In the genomic region with DNA sequence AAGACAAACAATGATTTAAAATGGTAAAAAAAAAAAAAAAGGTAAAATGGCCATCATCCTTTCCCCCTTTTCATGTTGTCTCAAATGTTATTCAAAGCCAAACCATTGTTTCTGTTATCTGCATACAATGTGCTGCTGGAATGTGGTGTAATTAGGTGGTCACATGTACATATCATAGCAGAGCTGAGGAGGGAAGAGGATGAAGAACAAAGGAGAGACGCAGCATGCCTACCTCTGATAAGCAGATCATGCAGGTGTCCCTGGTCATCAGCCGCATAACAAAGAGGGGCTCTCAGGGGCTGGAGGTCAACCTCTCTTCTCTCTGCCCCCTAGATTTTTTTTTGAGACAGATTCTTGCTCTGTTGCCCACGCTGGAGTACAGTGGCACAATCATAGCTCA, we compare ENCODE assay signal across 26 cellular contexts.
"Had no signal": no experiment of that assay in that cellular context is flagged by ENCODE, and none has a peak within 500 bp of the region (broad histone marks: within the 10 kb centered on the region; RNA-seq: fewer than 3 reads in every experiment).

No MANE protein-coding gene starts in this region.

- H3K27ac Mint-ChIP-seq: activated CD4-positive, alpha-beta memory T cell treated with anti-CD3 and anti-CD28 coated beads for 36 hours; activated CD4-positive, alpha-beta T cell treated with anti-CD3 and anti-CD28 coated beads, Interleukin-2, amount 10 ng/mL, durations not matched to agents 7 days and 5 days; activated naive CD4-positive, alpha-beta T cell treated with anti-CD3 and anti-CD28 coated beads for 36 hours; activated naive CD8-positive, alpha-beta T cell; activated T-helper 17 cell treated with anti-CD3 and anti-CD28 coated beads, Interleukin-2, amount 50 U/mL, for 72 hours; brain; T-cell had no signal

- H3K36me3 Mint-ChIP-seq: activated CD4-positive, alpha-beta memory T cell treated with anti-CD3 and anti-CD28 coated beads for 36 hours; activated naive CD8-positive, alpha-beta T cell; T-cell had no signal

- H3K4me3 Mint-ChIP-seq: activated CD4-positive, alpha-beta memory T cell treated with anti-CD3 and anti-CD28 coated beads for 36 hours; activated CD4-positive, alpha-beta T cell treated with anti-CD3 and anti-CD28 coated beads, Interleukin-2, amount 10 ng/mL, durations not matched to agents 7 days and 5 days; activated naive CD4-positive, alpha-beta T cell treated with anti-CD3 and anti-CD28 coated beads for 36 hours; activated naive CD8-positive, alpha-beta T cell; activated T-helper 17 cell treated with anti-CD3 and anti-CD28 coated beads, Interleukin-2, amount 50 U/mL, for 72 hours; brain; T-cell had no signal

- FAIRE-seq: astrocyte, TTC549 had no signal

- H3K27me3 Mint-ChIP-seq: activated naive CD8-positive, alpha-beta T cell had no signal

- H3K4me3 ChIP-seq: SK-N-MC had no signal

- H3K4me1 Mint-ChIP-seq: activated CD4-positive, alpha-beta T cell treated with anti-CD3 and anti-CD28 coated beads, Interleukin-2, amount 10 ng/mL, durations not matched to agents 7 days and 5 days; activated T-helper 17 cell treated with anti-CD3 and anti-CD28 coated beads, Interleukin-2, amount 50 U/mL, for 72 hours; T-cell had no signal

- DNase-seq: activated CD4-positive, alpha-beta memory T cell treated with anti-CD3 and anti-CD28 coated beads for 36 hours; activated CD4-positive, alpha-beta T cell treated with anti-CD3 and anti-CD28 coated beads, Interleukin-2, amount 10 ng/mL, durations not matched to agents 7 days and 5 days; activated CD4-positive, CD25-positive, alpha-beta regulatory T cell; activated CD8-positive, alpha-beta memory T cell treated with anti-CD3 and anti-CD28 coated beads for 24 hours; activated gamma-delta T cell; activated naive CD4-positive, alpha-beta T cell treated with anti-CD3 and anti-CD28 coated beads for 36 hours; activated T-cell treated with anti-CD3 and anti-CD28 coated beads for 4 hours; activated T-cell treated with anti-CD3 and anti-CD28 coated beads, Interleukin-2, amount 50 U/mL, for 48 hours; amygdala; KG1; NCI-H1048; NCI-H1694; NCI-H2029; NCI-H2107; NCI-H2171 treated with DMSO at 0.1 percent for 48 hours; NCI-H526; RPMI8226; T-cell; T-helper 2 cell; T1000 had no signal

- H3K27ac ChIP-seq: SK-N-MC had no signal
